ENCODE assay signal across 9 cellular contexts in the genomic region with DNA sequence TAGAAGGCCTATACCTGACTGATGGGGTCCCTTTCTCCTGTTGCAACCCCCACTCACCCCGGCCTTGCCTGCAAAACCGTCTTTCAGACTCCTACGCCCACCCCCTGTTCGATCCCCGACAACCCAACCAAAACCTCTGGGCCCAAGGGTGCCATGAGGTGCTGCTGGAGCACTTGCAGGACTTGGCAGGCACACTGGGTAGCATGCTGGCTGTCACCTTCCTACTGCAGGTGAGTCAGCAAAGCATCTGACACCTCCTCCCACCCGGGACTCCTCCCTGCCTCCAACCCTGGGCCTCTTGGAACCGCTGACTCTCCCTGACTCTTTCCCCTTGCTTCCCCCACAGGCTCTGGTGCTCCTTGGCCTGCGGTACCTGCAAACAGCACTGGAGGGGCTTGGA. TPM values are rescaled to one million over a fixed set of nuclear protein-coding genes. Genes with fewer than 3 reads are reported as not detected.
A peak's percentile ranks its signal among the peaks of the same experiment; 100 is the strongest.
DNase-seq lines count a peak whose midpoint lies in the region; ATAC-seq and TF ChIP-seq lines count a peak whose summit lies in the region.
"Had no signal": no experiment of that assay in that cellular context is flagged by ENCODE, and none has a peak within 500 bp of the region (broad histone marks: within the 10 kb centered on the region; RNA-seq: fewer than 3 reads in every experiment).

No MANE protein-coding gene starts in this region.

- intact Hi-C loops in esophagus muscularis mucosa (cut with DNase I): no loop called here
- intact Hi-C loops in gastrocnemius medialis (cut with DNase I; ENCODE audit: low total_unique reads): loop anchor here (5.0 kb wide), 1 partner anchor 78 kb away; no protein-coding TSS in a partner anchor

- peaks cover 25% of the 10 kb centered on the region for H3K4me1 Mint-ChIP-seq in HFFc6 (ENCODE audit: low read depth)
- peaks cover 43% of the 10 kb centered on the region for H3K4me1 Mint-ChIP-seq in activated CD4-positive, alpha-beta T cell treated with anti-CD3 and anti-CD28 coated beads, Interleukin-2, amount 10 ng/mL, durations not matched to agents 7 days and 5 days

- TF ChIP-seq POLR2A in esophagus muscularis mucosa (IDR thresholded peaks at IDR 0.05; ENCODE audit: low read depth) (no peak), gastrocnemius medialis (IDR thresholded peaks at IDR 0.05) (no peak)

- H3K4me1 ChIP-seq in esophagus muscularis mucosa: peaks cover 24 to 37% (median 33%) of the 10 kb centered on the region in 4 donors
- peaks cover 16 to 21% of the 10 kb centered on the region in 2 donors for H3K4me1 ChIP-seq in gastrocnemius medialis

- H3K27ac Mint-ChIP-seq in HFFc6: peak overlapping the region; percentile 15; the same call in 1 of the 2 replicates
- peak overlapping the region; percentile 87 for H3K27ac Mint-ChIP-seq in activated CD4-positive, alpha-beta T cell treated with anti-CD3 and anti-CD28 coated beads, Interleukin-2, amount 10 ng/mL, durations not matched to agents 7 days and 5 days

- no peak for ATAC-seq in gastrocnemius medialis

- POLR2A ChIA-PET in activated CD4-positive, alpha-beta T cell treated with anti-CD3 and anti-CD28 coated beads, Interleukin-2, amount 10 ng/mL, durations not matched to agents 7 days and 5 days (lab: Charles Lee): no interaction called here

- H3K4me3 Mint-ChIP-seq in HFFc6: no peak overlapping the region
- peak overlapping the region; percentile 30 for H3K4me3 Mint-ChIP-seq in activated CD4-positive, alpha-beta T cell treated with anti-CD3 and anti-CD28 coated beads, Interleukin-2, amount 10 ng/mL, durations not matched to agents 7 days and 5 days

- DNase-seq in HFFc6: no peak
- no peak for DNase-seq in activated CD4-positive, alpha-beta T cell treated with anti-CD3 and anti-CD28 coated beads, Interleukin-2, amount 10 ng/mL, durations not matched to agents 7 days and 5 days
- DNase-seq in esophagus muscularis mucosa (ENCODE audit: extremely low spot score): no peak
- peak; percentile 73 for DNase-seq in stimulated activated CD4-positive, alpha-beta T cell treated with anti-CD3 and anti-CD28 coated beads, Interleukin-4, amount 100 ng/mL, for 24 hours
- DNase-seq in GM20000 (ENCODE audit: low spot score): no peak
- DNase-seq in COR-L47 (lab: John Stamatoyannopoulos, UW): no peak
- DNase-seq in AML-193 (lab: John Stamatoyannopoulos, UW): no peak
- no peak for DNase-seq in gastrocnemius medialis
- DNase-seq: NCI-H1417 treated with DMSO at 0.1 percent for 48 hours had no signal

- CTCF ChIA-PET in activated CD4-positive, alpha-beta T cell treated with anti-CD3 and anti-CD28 coated beads, Interleukin-2, amount 10 ng/mL, durations not matched to agents 7 days and 5 days (lab: Charles Lee): interaction anchor here (1.2 to 1.5 kb wide), 2 partner anchors 56 to 267 kb away, joined by 3 read pairs; a partner anchor contains a TSS

- TF ChIP-seq EP300 in esophagus muscularis mucosa (IDR thresholded peaks at IDR 0.05): no peak

- H3K9me3 Mint-ChIP-seq in HFFc6: no peaks in the 10 kb centered on the region
- no peaks in the 10 kb centered on the region for H3K9me3 Mint-ChIP-seq in activated CD4-positive, alpha-beta T cell treated with anti-CD3 and anti-CD28 coated beads, Interleukin-2, amount 10 ng/mL, durations not matched to agents 7 days and 5 days

- H3K36me3 ChIP-seq in esophagus muscularis mucosa (peaks cover 5 to 59% (median 44%) of the 10 kb centered on the region in 4 donors), gastrocnemius medialis (peaks cover 0 to 11% of the 10 kb centered on the region in 2 donors)

- H3K27me3 ChIP-seq in esophagus muscularis mucosa: no peaks in the 10 kb centered on the region
- no peaks in the 10 kb centered on the region for H3K27me3 ChIP-seq in gastrocnemius medialis

- H3K4me3 ChIP-seq in esophagus muscularis mucosa (no peak overlapping the region), gastrocnemius medialis (no peak overlapping the region)

- H3K9me3 ChIP-seq in esophagus muscularis mucosa (no peaks in the 10 kb centered on the region), gastrocnemius medialis (no peaks in the 10 kb centered on the region)

- peaks cover 11% of the 10 kb centered on the region for H3K36me3 Mint-ChIP-seq in HFFc6 (ENCODE audit: low read depth)
- H3K36me3 Mint-ChIP-seq in activated CD4-positive, alpha-beta T cell treated with anti-CD3 and anti-CD28 coated beads, Interleukin-2, amount 10 ng/mL, durations not matched to agents 7 days and 5 days (ENCODE audit: low read depth): peaks cover 40% of the 10 kb centered on the region

- in situ Hi-C loops in gastrocnemius medialis (cut with MboI; ENCODE audit: low sequenced_read_pairs in 4 of 4): loop anchor here in 1 of 4 donors (25.0 kb wide), 1 partner anchor 98 kb away; a partner anchor contains a TSS

- H3K27ac ChIP-seq in esophagus muscularis mucosa (replicated peaks in 1 of 4) (peak overlapping the region in 3 of 4 donors; percentile 95 to 99 (median 97)), gastrocnemius medialis (peak overlapping the region in 2 of 4 donors; percentile 93 to 95)

- H3K27me3 Mint-ChIP-seq in HFFc6 (ENCODE audit: insufficient read depth): peaks cover 5% of the 10 kb centered on the region
- no peaks in the 10 kb centered on the region for H3K27me3 Mint-ChIP-seq in activated CD4-positive, alpha-beta T cell treated with anti-CD3 and anti-CD28 coated beads, Interleukin-2, amount 10 ng/mL, durations not matched to agents 7 days and 5 days

- no peak for TF ChIP-seq CTCF in HFFc6 (IDR thresholded peaks at IDR 0.05)
- TF ChIP-seq CTCF in esophagus muscularis mucosa (IDR thresholded peaks at IDR 0.05): no peak
- TF ChIP-seq CTCF in GM20000 (IDR thresholded peaks at IDR 0.05; ENCODE audit: extremely low read depth, missing control alignments): no peak
- no peak for TF ChIP-seq CTCF in gastrocnemius medialis (IDR thresholded peaks at IDR 0.05 in 4 of 5, conservative IDR thresholded peaks at IDR 0.05 in 1 of 5)

- 70% methylated on average over 8 of the region's 8 CpGs for WGBS in esophagus muscularis mucosa

RNA-seq across cellular contexts. Expression of a gene that starts 1.2 kb away (rescaled TPM):
- 1 to 10 TPM; 2.3 to 4.8 (median 3.2) TPM for total RNA-seq in HFFc6 (2021; fragmentation: NEBNext Ultra II Directional; extraction: Animal tissue kit (Norgen Biotek cat#: 25700))
- 1 to 10 TPM; 1.0 to 1.3 TPM for total RNA-seq in activated CD4-positive, alpha-beta T cell treated with anti-CD3 and anti-CD28 coated beads, Interleukin-2, amount 10 ng/mL, durations not matched to agents 7 days and 5 days
- 10 to 100 TPM in 2 of 4 donors, 1 to 10 TPM in 2; 3.7 to 11.9 (median 10.1) TPM for total RNA-seq in esophagus muscularis mucosa
- 1 to 10 TPM; 1.6 to 3.7 (median 2.7) TPM for total RNA-seq in gastrocnemius medialis

RNA-seq across cellular contexts. Expression of a gene that starts 1.7 kb away (rescaled TPM):
- total RNA-seq in HFFc6 (2021; fragmentation: NEBNext Ultra II Directional; extraction: Animal tissue kit (Norgen Biotek cat#: 25700)): 10 to 100 TPM; 32.5 to 39.6 (median 36.4) TPM
- total RNA-seq in activated CD4-positive, alpha-beta T cell treated with anti-CD3 and anti-CD28 coated beads, Interleukin-2, amount 10 ng/mL, durations not matched to agents 7 days and 5 days: 100 to 1,000 TPM; 137 to 144 TPM
- total RNA-seq in esophagus muscularis mucosa: 10 to 100 TPM; 27.0 to 33.6 (median 29.0) TPM
- total RNA-seq in gastrocnemius medialis: 1 to 10 TPM; 4.7 to 7.9 (median 7.0) TPM

RNA-seq across cellular contexts. Expression of a gene that starts 7.5 kb away (rescaled TPM):
- total RNA-seq in HFFc6 (2021; fragmentation: NEBNext Ultra II Directional; extraction: Animal tissue kit (Norgen Biotek cat#: 25700)): 10 to 100 TPM; 57.9 to 93.2 (median 63.0) TPM
- total RNA-seq in activated CD4-positive, alpha-beta T cell treated with anti-CD3 and anti-CD28 coated beads, Interleukin-2, amount 10 ng/mL, durations not matched to agents 7 days and 5 days: 10 to 100 TPM; 63.4 to 71.1 TPM
- total RNA-seq in esophagus muscularis mucosa (10 to 100 TPM; 20.3 to 33.3 (median 22.1) TPM), gastrocnemius medialis (10 to 100 TPM in 2 of 4 donors, 1 to 10 TPM in 2; 4.4 to 21.4 (median 9.8) TPM)

RNA-seq across cellular contexts. Expression of a gene that starts 12.6 kb away (rescaled TPM):
- total RNA-seq in HFFc6 (2021; fragmentation: NEBNext Ultra II Directional; extraction: Animal tissue kit (Norgen Biotek cat#: 25700)): 100 to 1,000 TPM in 2 of 6 experiments, 10 to 100 TPM in 4; 89.6 to 106 (median 95.8) TPM
- total RNA-seq in activated CD4-positive, alpha-beta T cell treated with anti-CD3 and anti-CD28 coated beads, Interleukin-2, amount 10 ng/mL, durations not matched to agents 7 days and 5 days: 100 to 1,000 TPM; 270 to 299 TPM
- total RNA-seq in esophagus muscularis mucosa: 10 to 100 TPM; 60.2 to 91.4 (median 88.3) TPM
- 10 to 100 TPM; 28.0 to 47.1 (median 31.7) TPM for total RNA-seq in gastrocnemius medialis

RNA-seq across cellular contexts. Expression of a gene that starts 23.0 kb away (rescaled TPM):
- 10 to 100 TPM; 14.6 to 18.0 (median 16.9) TPM for total RNA-seq in HFFc6 (2021; fragmentation: NEBNext Ultra II Directional; extraction: Animal tissue kit (Norgen Biotek cat#: 25700))
- total RNA-seq in activated CD4-positive, alpha-beta T cell treated with anti-CD3 and anti-CD28 coated beads, Interleukin-2, amount 10 ng/mL, durations not matched to agents 7 days and 5 days: 10 to 100 TPM; 24.1 to 26.0 TPM
- 1 to 10 TPM; 4.2 to 8.0 (median 6.0) TPM for total RNA-seq in esophagus muscularis mucosa
- 10 to 100 TPM in 3 of 4 donors, 1 to 10 TPM in 1; 7.8 to 15.7 (median 11.7) TPM for total RNA-seq in gastrocnemius medialis
